In the genomic region with DNA sequence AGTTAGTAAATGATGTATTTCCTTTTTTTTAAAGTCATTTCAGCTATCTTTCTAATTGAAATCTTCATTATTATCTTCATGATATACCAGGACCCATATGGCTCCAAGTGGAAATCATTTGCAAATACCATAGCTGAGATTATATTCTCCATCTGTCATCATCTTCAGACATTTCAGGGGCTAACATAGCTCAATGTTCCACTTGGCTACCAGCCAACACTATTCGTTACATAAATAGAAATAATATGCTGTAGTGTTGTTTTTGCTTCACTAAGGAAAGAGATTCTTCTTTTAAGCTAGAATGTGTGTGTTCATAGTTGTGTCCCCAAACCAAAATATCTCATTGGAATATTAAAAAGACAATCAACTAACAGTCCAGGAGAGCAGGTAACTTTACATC, we compare ENCODE assay signal across 22 cellular contexts.
"Had no signal": no experiment of that assay in that cellular context is flagged by ENCODE, and none has a peak within 500 bp of the region (broad histone marks: within the 10 kb centered on the region; RNA-seq: fewer than 3 reads in every experiment).

No MANE protein-coding gene starts in this region.

- ATAC-seq: activated T-cell treated with anti-CD3 and anti-CD28 coated beads, Interleukin-2, amount 50 U/mL, for 4 hours; activated T-helper 17 cell treated with anti-CD3 and anti-CD28 coated beads, Interleukin-2, amount 50 U/mL, for 72 hours; gastrocnemius medialis; natural killer cell treated with Interleukin-12 subunit alpha and Interleukin-12 subunit beta and Interleukin-15 and Interleukin-18, amount 100 ng/mL, for 72 hours; right cardiac atrium had no signal

- DNase-seq: activated CD4-positive, alpha-beta memory T cell treated with anti-CD3 and anti-CD28 coated beads, Interleukin-2, amount 10 ng/mL, durations not matched to agents 7 days and 5 days; activated CD4-positive, alpha-beta T cell treated with anti-CD3 and anti-CD28 coated beads, Interleukin-2, amount 10 ng/mL, durations not matched to agents 7 days and 5 days; activated CD4-positive, CD25-positive, alpha-beta regulatory T cell treated with anti-CD3 and anti-CD28 coated beads, Interleukin-2, amount 50 U/mL, for 72 hours; activated gamma-delta T cell treated with Interleukin-2 at 50 U/mL for 16 hours; activated naive CD4-positive, alpha-beta T cell treated with anti-CD3 and anti-CD28 coated beads, Interleukin-2, amount 50 U/mL, for 16 hours; activated T-cell treated with anti-CD3 and anti-CD28 coated beads, Interleukin-2, amount 50 U/mL, for 4 hours; amniotic stem cell; cerebellar nuclear complex; dorsolateral prefrontal cortex; effector memory CD4-positive, alpha-beta T cell; gastrocnemius medialis; glutamatergic neuron; islet precursor cell; left ventricle myocardium inferior; mesendoderm; posterior cingulate gyrus; right cardiac atrium; stimulated activated CD4-positive, alpha-beta T cell treated with anti-CD3 and anti-CD28 coated beads, Interleukin-2, amount 100 ng/mL, for 48 hours; stimulated activated naive CD4-positive, alpha-beta T cell treated with Interleukin-2 at 50 U/mL for 16 hours; T-helper 9 cell had no signal
